In the genomic region with DNA sequence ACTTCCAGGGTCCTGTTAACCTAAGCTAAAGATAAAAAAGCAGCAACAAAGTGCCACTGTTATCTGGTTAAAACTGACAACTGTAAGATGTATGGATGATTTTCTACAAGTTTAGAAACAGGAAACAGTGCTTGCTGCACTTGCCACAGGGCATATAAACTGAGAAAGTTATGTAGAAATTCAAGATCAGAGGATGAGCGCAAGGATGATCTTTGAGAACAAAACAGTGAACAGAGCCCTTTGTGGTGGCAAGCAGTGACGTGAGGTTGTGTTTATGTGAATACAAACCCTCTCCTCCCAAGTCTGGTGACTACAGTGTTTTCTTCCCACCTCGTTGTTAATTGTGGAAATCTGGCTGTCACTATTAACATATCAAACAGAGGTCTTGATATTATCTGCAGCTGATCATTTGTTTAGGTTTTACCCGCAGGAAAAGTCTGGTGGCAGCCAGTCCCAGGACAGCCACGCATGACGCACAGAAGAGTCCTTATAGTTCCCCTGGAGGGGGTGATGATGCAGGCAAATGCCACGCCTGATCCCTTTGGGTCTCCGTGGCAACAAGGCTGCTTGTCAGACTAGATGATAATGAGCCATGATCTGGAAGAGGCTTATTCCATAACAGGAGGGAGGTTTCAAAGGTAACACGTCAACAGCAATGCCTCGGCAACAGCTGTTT, we compare ENCODE assay signal across 8 cellular contexts. TPM values are rescaled to one million over a fixed set of nuclear protein-coding genes. Genes with fewer than 3 reads are reported as not detected.
DNase-seq lines count a peak whose midpoint lies in the region; ATAC-seq lines count a peak whose summit lies in the region.

No MANE protein-coding gene starts in this region.

- H3K4me1 Mint-ChIP-seq in T-cell, result peaks cover 79 to 90% (median 86%) of the 10 kb centered on the region in 3 donors
- H3K4me1 Mint-ChIP-seq in activated naive CD8-positive, alpha-beta T cell treated with anti-CD3 and anti-CD28 coated beads, Interleukin-2, amount 50 U/mL, for 24 hours, result peaks cover 96% of the 10 kb centered on the region

- peak; percentile 49 for DNase-seq in HCEC 1CT
- DNase-seq in T-cell, result peak; percentile 32 to 98 (median 91)
- DNase-seq in activated naive CD8-positive, alpha-beta T cell treated with anti-CD3 and anti-CD28 coated beads, Interleukin-2, amount 50 U/mL, for 24 hours, result peak; percentile 76
- peak; percentile 69 for DNase-seq in kidney tubule cell (ENCODE audit: low spot score)
- peak; percentile 38 to 55 (median 47) for DNase-seq in stimulated activated CD4-positive, alpha-beta T cell treated with anti-CD3 and anti-CD28 coated beads, TNF-alpha, amount 100 ng/mL, for 48 hours (ENCODE audit: low read depth in 3 of 3)
- DNase-seq in occipital lobe (lab: John Stamatoyannopoulos, UW), result no peak

- peaks cover 0 to 3% (median 0%) of the 10 kb centered on the region in 3 donors for H3K9me3 Mint-ChIP-seq in T-cell
- no peaks in the 10 kb centered on the region for H3K9me3 Mint-ChIP-seq in activated naive CD8-positive, alpha-beta T cell treated with anti-CD3 and anti-CD28 coated beads, Interleukin-2, amount 50 U/mL, for 24 hours

- H3K36me3 Mint-ChIP-seq in T-cell, result no peaks in the 10 kb centered on the region
- H3K36me3 Mint-ChIP-seq in activated naive CD8-positive, alpha-beta T cell treated with anti-CD3 and anti-CD28 coated beads, Interleukin-2, amount 50 U/mL, for 24 hours (ENCODE audit: low read depth), result peaks cover 4% of the 10 kb centered on the region

- H3K4me3 Mint-ChIP-seq in T-cell, result peak overlapping the region; percentile 70 to 81 (median 76)
- peak overlapping the region; percentile 71 for H3K4me3 Mint-ChIP-seq in activated naive CD8-positive, alpha-beta T cell treated with anti-CD3 and anti-CD28 coated beads, Interleukin-2, amount 50 U/mL, for 24 hours

- POLR2A ChIA-PET in T-cell (lab: Charles Lee), result interaction anchor here (0.5 to 4.8 kb wide), 38 partner anchors 7 to 1336 kb away, joined by 3 to 185 read pairs (median 5); a partner anchor contains a TSS

- CTCF ChIA-PET in T-cell (lab: Charles Lee), result interaction anchor here (0.6 to 2.7 kb wide), 22 partner anchors 12 to 1550 kb away, joined by 3 to 24 read pairs (median 5); a partner anchor contains a TSS

- ATAC-seq in T-cell (replicated peaks in 1 of 4) (peak; percentile 80 to 91 (median 86)), HG03045 (IDR thresholded peaks at IDR 0.05; ENCODE audit: unreplicated experiment) (no peak), GM19023 (IDR thresholded peaks at IDR 0.05; ENCODE audit: unreplicated experiment) (no peak)
- ATAC-seq in activated naive CD8-positive, alpha-beta T cell treated with anti-CD3 and anti-CD28 coated beads, Interleukin-2, amount 50 U/mL, for 24 hours, result peak; percentile 65

- no peaks in the 10 kb centered on the region for H3K27me3 Mint-ChIP-seq in T-cell
- no peaks in the 10 kb centered on the region for H3K27me3 Mint-ChIP-seq in activated naive CD8-positive, alpha-beta T cell treated with anti-CD3 and anti-CD28 coated beads, Interleukin-2, amount 50 U/mL, for 24 hours

- H3K27ac Mint-ChIP-seq in T-cell, result peak overlapping the region; percentile 95 to 97
- peak overlapping the region; percentile 86 for H3K27ac Mint-ChIP-seq in activated naive CD8-positive, alpha-beta T cell treated with anti-CD3 and anti-CD28 coated beads, Interleukin-2, amount 50 U/mL, for 24 hours

RNA-seq across cellular contexts. Expression of a gene that starts 43.1 kb away (rescaled TPM):
- total RNA-seq in T-cell (1,000 to 10,000 TPM in 2 of 5 donors, 100 to 1,000 TPM in 3; 109 to 2,994 (median 145) TPM), occipital lobe (0.78 TPM)

Comparison
In these comparisons a context has a peak if more than half of its experiments do, and no peak if none do; other contexts are left out.
1. ATAC-seq: peak in T-cell (4 of 4) and activated naive CD8-positive, alpha-beta T cell treated with anti-CD3 and anti-CD28 coated beads, Interleukin-2, amount 50 U/mL, for 24 hours (single experiment); none in HG03045 (single experiment) and GM19023 (single experiment).
2. RNA of a gene that starts 43.1 kb away (total RNA-seq): 109 to 2,994 TPM in T-cell; 0.78 TPM in occipital lobe (single experiment); every median in the first group is over 10 times any median in the second.